17 cellular contexts compared by ENCODE assay signal in the genomic region with DNA sequence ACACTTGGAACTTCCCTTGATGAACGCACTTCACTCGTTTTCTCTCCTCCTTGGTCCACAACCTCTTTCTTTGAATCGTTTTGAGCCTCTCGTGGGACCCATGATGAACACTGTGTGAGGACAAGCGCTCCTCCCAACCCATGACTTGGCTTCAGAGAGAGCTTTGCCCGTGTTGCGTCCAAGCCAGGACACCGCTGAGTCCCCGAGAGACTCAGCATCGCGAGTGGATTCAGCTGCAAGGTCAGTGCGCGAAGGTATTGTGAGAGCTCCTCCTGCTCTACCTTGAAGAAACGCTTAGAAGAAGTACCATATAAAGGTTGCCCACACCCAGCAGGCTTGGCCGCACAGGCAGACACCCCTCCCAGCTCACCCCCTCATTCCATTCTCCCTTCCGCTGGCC. TPM values are rescaled to one million over a fixed set of nuclear protein-coding genes. Genes with fewer than 3 reads are reported as not detected.
DNase-seq lines count a peak whose midpoint lies in the region; ATAC-seq, FAIRE-seq and TF ChIP-seq lines count a peak whose summit lies in the region.
"Had no signal": no experiment of that assay in that cellular context is flagged by ENCODE, and none has a peak within 500 bp of the region (broad histone marks: within the 10 kb centered on the region; RNA-seq: fewer than 3 reads in every experiment).

No MANE protein-coding gene starts in this region.

- H3K27ac Mint-ChIP-seq in endothelial cell (ENCODE audit: unreplicated experiment) (peak overlapping the region; percentile 2), type B pancreatic cell (no peak overlapping the region)
- H3K27ac Mint-ChIP-seq: CD4-positive, alpha-beta T cell; GM23338 had no signal

- TF ChIP-seq CTCF in D721Med (IDR thresholded peaks at IDR 0.05; ENCODE audit: insufficient read depth, missing control alignments): no peak
- no peak for TF ChIP-seq CTCF in endothelial cell (IDR thresholded peaks at IDR 0.05; ENCODE audit: unreplicated experiment)
- TF ChIP-seq CTCF in type B pancreatic cell (conservative IDR thresholded peaks at IDR 0.05): no peak

- ATAC-seq in sciatic nerve (peak; percentile 70), HG02798 (IDR thresholded peaks at IDR 0.05; ENCODE audit: poor library complexity, unreplicated experiment) (no peak)
- ATAC-seq: GM12878 had no signal

- H3K27me3 Mint-ChIP-seq in endothelial cell (ENCODE audit: unreplicated experiment) (peaks cover 10% of the 10 kb centered on the region), type B pancreatic cell (no peaks in the 10 kb centered on the region)
- H3K27me3 Mint-ChIP-seq: CD4-positive, alpha-beta T cell had no signal

- H3K36me3 Mint-ChIP-seq in endothelial cell (ENCODE audit: low read depth, unreplicated experiment) (peaks cover 39% of the 10 kb centered on the region), type B pancreatic cell (peaks cover 51% of the 10 kb centered on the region)

- H3K4me1 Mint-ChIP-seq in endothelial cell (ENCODE audit: unreplicated experiment): peaks cover 57% of the 10 kb centered on the region
- peaks cover 42% of the 10 kb centered on the region for H3K4me1 Mint-ChIP-seq in type B pancreatic cell (ENCODE audit: unreplicated experiment)

- intact Hi-C loops in sciatic nerve (cut with DNase I): no loop called here

- FAIRE-seq in D721Med (lab: Jason Lieb, UNC): peak; percentile 46
- FAIRE-seq: GM12878, GM18507, HepG2, HTR-8/SVneo had no signal

- H3K4me3 Mint-ChIP-seq in endothelial cell (ENCODE audit: unreplicated experiment) (no peak overlapping the region), type B pancreatic cell (no peak overlapping the region)
- H3K4me3 Mint-ChIP-seq: CD4-positive, alpha-beta T cell; GM23338; H9 had no signal

- DNase-seq in D721Med (ENCODE audit: insufficient read length, low spot score) (no peak), endothelial cell (ENCODE audit: low spot score) (no peak), sciatic nerve (ENCODE audit: low spot score) (no peak), type B pancreatic cell (ENCODE audit: extremely low spot score, unreplicated experiment) (peak; percentile 47), NCI-H1417 (lab: John Stamatoyannopoulos, UW) (no peak)
- DNase-seq in activated effector memory CD4-positive, alpha-beta T cell treated with Interleukin-2 at 50 U/mL for 16 hours: no peak
- DNase-seq: ACHN; Calu3; CD4-positive, alpha-beta T cell; DMS79 had no signal

- H3K9me3 Mint-ChIP-seq in endothelial cell (ENCODE audit: unreplicated experiment) (no peaks in the 10 kb centered on the region), type B pancreatic cell (no peaks in the 10 kb centered on the region)
- H3K9me3 Mint-ChIP-seq: CD4-positive, alpha-beta T cell; GM23338; H9 had no signal

RNA-seq across cellular contexts. Expression of gene ZNF516, which starts 58.7 kb away (rescaled TPM):
- total RNA-seq in endothelial cell (ENCODE audit: unreplicated experiment): 83.2 TPM
- total RNA-seq in sciatic nerve: 53.5 TPM
- total RNA-seq in type B pancreatic cell (ENCODE audit: low replicate concordance): 34.1 and 71.2 TPM in 2 replicates
